5 cellular contexts compared by ENCODE assay signal in genomic region chr1:121348115-121348514, GRCh38.
DNase-seq lines count a peak whose midpoint lies in the region; ATAC-seq and TF ChIP-seq lines count a peak whose summit lies in the region.
"Not testable (repeated sequence)": the region's sequence is repeated elsewhere in the genome, so short reads cannot be mapped to it uniquely, and the experiment has no call there.

No MANE protein-coding gene starts in this region.

- ATAC-seq in HCT116, result peak; percentile 59
- peak; percentile 38; the same call in 1 of the 2 replicates for ATAC-seq in Panc1
- ATAC-seq in SK-N-SH treated with all-trans-retinoic acid at 6 μM for 48 hours, result peak; percentile 26; the same call in 1 of the 3 replicates
- ATAC-seq in left lobe of liver, result peak; percentile 94
- ATAC-seq in right lobe of liver, result peak; percentile 92 to 99 (median 95)

- WGBS in right lobe of liver (ENCODE audit: insufficient coverage, low coverage, low lambda C conversion rate, missing lambda C conversion rate), result no CpG with 5 or more reads among the region's 1 CpG

- POLR2A ChIA-PET in HCT116 (lab: Charles Lee); Panc1 (lab: Charles Lee): not testable (repeated sequence)

- not testable (repeated sequence) for TF ChIP-seq POLR2A in HCT116 (IDR thresholded peaks at IDR 0.05; ENCODE audit: borderline replicate concordance, extremely low read depth, insufficient read depth, insufficient read length); right lobe of liver (IDR thresholded peaks at IDR 0.05)

- RAD21 ChIA-PET in HCT116 (lab: Charles Lee; ENCODE audit: low non-redundant PET in 1 of 2, low total read pairs in 2 of 2, uncharacterized antibody in 2 of 2, unreplicated experiment in 2 of 2), result not testable (repeated sequence)

- not testable (repeated sequence) for H3K36me3 ChIP-seq in HCT116 (ENCODE audit: control insufficient read depth in 1 of 2, insufficient read depth in 2 of 2, low read length in 2 of 2); Panc1 (ENCODE audit: control insufficient read depth, insufficient read depth, low read length); right lobe of liver

- BruUV-seq in HCT116 (replicated peaks; lab: Mats Ljungman, UMichigan); Panc1 (replicated peaks; lab: Mats Ljungman, UMichigan): not testable (repeated sequence)

- not testable (repeated sequence) for H3K4me1 ChIP-seq in HCT116 (ENCODE audit: control insufficient read depth in 1 of 2, insufficient read depth in 2 of 2, low read length in 2 of 2); Panc1 (ENCODE audit: control insufficient read depth, insufficient read depth, low read length); right lobe of liver

- not testable (repeated sequence) for H3K79me2 ChIP-seq in HCT116 (ENCODE audit: insufficient read depth, low read length)

- not testable (repeated sequence) for H3K27me3 ChIP-seq in HCT116 (ENCODE audit: insufficient read depth, low read length); Panc1 (ENCODE audit: control insufficient read depth, insufficient read depth, low read length); right lobe of liver

- not testable (repeated sequence) for H3K4me2 ChIP-seq in HCT116 (ENCODE audit: low read length)

- H4K20me1 ChIP-seq in HCT116 (ENCODE audit: insufficient read depth), result not testable (repeated sequence)

- not testable (repeated sequence) for H3K27ac ChIP-seq in HCT116 (ENCODE audit: low read depth, low read length); Panc1 (ENCODE audit: low read length)
- peak overlapping the region in 2 of 3 donors; percentile 57 to 67 for H3K27ac ChIP-seq in right lobe of liver

- TF ChIP-seq CTCF in HCT116 (IDR thresholded peaks at IDR 0.05 in 2 of 3, conservative IDR thresholded peaks at IDR 0.05 in 1 of 3; ENCODE audit: borderline replicate concordance in 1 of 3, insufficient read depth in 1 of 3, low read depth in 2 of 3, low read length in 2 of 3); Panc1 (IDR thresholded peaks at IDR 0.05); right lobe of liver (IDR thresholded peaks at IDR 0.05): not testable (repeated sequence)

- H3K9ac ChIP-seq in HCT116 (ENCODE audit: low read length), result not testable (repeated sequence)

- TF ChIP-seq RAD21 in HCT116 (IDR thresholded peaks at IDR 0.05; ENCODE audit: low read depth), result not testable (repeated sequence)

- CTCF ChIA-PET in HCT116 (lab: Charles Lee); Panc1 (lab: Charles Lee): not testable (repeated sequence)

- not testable (repeated sequence) for H3K4me3 ChIP-seq in HCT116 (replicated peaks in 1 of 2; ENCODE audit: low read depth in 1 of 2, low read length in 2 of 2); Panc1 (ENCODE audit: low read depth in 2 of 2, low read length in 2 of 2); right lobe of liver

- intact Hi-C loops in HCT116 (cut with micrococcal nuclease); Panc1 (cut with micrococcal nuclease; ENCODE audit: unreplicated experiment); right lobe of liver (cut with DNase I): not testable (repeated sequence)

- H3K9me3 ChIP-seq in HCT116 (ENCODE audit: control insufficient read depth in 1 of 2, insufficient read depth in 1 of 2, low read depth in 1 of 2, low read length in 2 of 2); Panc1 (ENCODE audit: control insufficient read depth, insufficient read depth, low read depth, low read length); right lobe of liver: not testable (repeated sequence)

- not testable (repeated sequence) for H2AFZ ChIP-seq in HCT116 (ENCODE audit: low read depth, low read length, poor library complexity, severe bottlenecking)

- in situ Hi-C loops in Panc1 (cut with HindIII; ENCODE audit: low pct_unique_long_range_greater_than_20kb, low sequenced_read_pairs), result not testable (repeated sequence)

- H3K9me2 ChIP-seq in HCT116 (ENCODE audit: insufficient read depth), result not testable (repeated sequence)

- DNase-seq in HCT116 (ENCODE audit: low read depth, low spot score); Panc1 (ENCODE audit: low read depth, low spot score); left lobe of liver (ENCODE audit: low spot score); right lobe of liver: not testable (repeated sequence)

Comparison
In these comparisons a context has a peak if more than half of its experiments do, and no peak if none do; other contexts are left out.
1. ATAC-seq: peak in every context shown above with its lines; median percentile 95 in right lobe of liver; 94 in left lobe of liver; 59 in HCT116; 38 in Panc1; 26 in SK-N-SH treated with all-trans-retinoic acid at 6 μM for 48 hours.